In the genomic region with DNA sequence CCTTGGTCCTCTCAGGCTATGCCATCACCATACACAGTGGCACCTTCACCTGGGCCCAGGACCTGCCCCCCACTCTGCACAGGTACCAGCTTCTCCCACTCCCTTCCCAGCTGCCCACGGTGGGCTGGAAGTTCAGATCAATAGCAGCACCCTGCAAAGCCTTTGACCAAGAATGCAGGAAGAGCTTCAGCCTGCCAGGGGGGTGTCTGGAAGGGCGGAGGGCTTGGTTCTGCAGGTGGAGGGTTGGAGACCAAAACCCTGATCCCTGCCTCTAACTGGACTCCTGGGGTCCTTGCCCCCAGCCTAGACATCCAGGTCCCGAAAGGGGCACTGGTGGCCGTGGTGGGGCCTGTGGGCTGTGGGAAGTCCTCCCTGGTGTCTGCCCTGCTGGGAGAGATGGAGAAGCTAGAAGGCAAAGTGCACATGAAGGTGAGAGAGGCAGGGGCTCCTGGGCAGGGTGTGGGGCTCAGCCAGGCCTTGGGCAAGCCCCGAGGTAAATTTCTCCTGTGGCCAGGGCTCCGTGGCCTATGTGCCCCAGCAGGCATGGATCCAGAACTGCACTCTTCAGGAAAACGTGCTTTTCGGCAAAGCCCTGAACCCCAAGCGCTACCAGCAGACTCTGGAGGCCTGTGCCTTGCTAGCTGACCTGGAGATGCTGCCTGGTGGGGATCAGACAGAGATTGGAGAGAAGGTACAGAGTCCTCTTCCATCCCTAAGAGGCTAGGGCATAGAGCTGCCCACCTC, we compare ENCODE assay signal across 34 cellular contexts. TPM values are rescaled to one million over a fixed set of nuclear protein-coding genes. Genes with fewer than 3 reads are reported as not detected.
DNase-seq lines count a peak whose midpoint lies in the region; ATAC-seq, FAIRE-seq and TF ChIP-seq lines count a peak whose summit lies in the region.
"Had no signal": no experiment of that assay in that cellular context is flagged by ENCODE, and none has a peak within 500 bp of the region (broad histone marks: within the 10 kb centered on the region; RNA-seq: fewer than 3 reads in every experiment).

No MANE protein-coding gene starts in this region.

- no peaks in the 10 kb centered on the region for H3K9me3 Mint-ChIP-seq in glutamatergic neuron (ENCODE audit: unreplicated experiment)
- H3K9me3 Mint-ChIP-seq: activated naive CD4-positive, alpha-beta T cell treated with anti-CD3 and anti-CD28 coated beads, Interleukin-2, amount 50 U/mL, for 72 hours; dendritic cell treated with granulocyte-macrophage colony-stimulating factor and Interleukin-4, amounts not matched to agents 40 ng/mL and 50 ng/mL, for 4 days; endodermal cell; mesothelial cell of epicardium; type B pancreatic cell had no signal

- H3K4me3 ChIP-seq in A549 (no peak overlapping the region), H7 (ENCODE audit: insufficient read depth, low read depth, low read length) (no peak overlapping the region), mesodermal cell (ENCODE audit: extremely low read depth, insufficient read depth, low read length, poor library complexity, severe bottlenecking) (peak overlapping the region; percentile 2)
- H3K4me3 ChIP-seq: BLaER1 treated with 17β-estradiol and CSF1 and Interleukin-3, amounts not matched to agents 10 nM and 100 nM; esophagus muscularis mucosa; hepatocyte; Peyer's patch; SJCRH30; spleen had no signal

- DNase-seq in A549 (ENCODE audit: low read depth in 1 of 2, low spot score in 1 of 2) = no peak
- peak; percentile 33 for DNase-seq in H7
- DNase-seq in T-helper 17 cell = no peak
- no peak for DNase-seq in head of caudate nucleus
- DNase-seq in glutamatergic neuron = no peak
- DNase-seq: activated CD4-positive, alpha-beta T cell treated with anti-CD3 and anti-CD28 coated beads, Interleukin-2, amount 50 U/mL, for 4 hours; activated CD4-positive, CD25-positive, alpha-beta regulatory T cell; activated CD8-positive, alpha-beta memory T cell treated with anti-CD3 and anti-CD28 coated beads, Interleukin-2, amount 50 U/mL, for 4 hours; central memory CD4-positive, alpha-beta T cell; COR-L47; DMS79 treated with DMSO at 0.1 percent for 48 hours; foreskin melanocyte; GF-D8; naive thymus-derived CD4-positive, alpha-beta T cell; NCI-H1105; NCI-H1930; NCI-H526 treated with DMSO at 0.1 percent for 48 hours; Peyer's patch; SJCRH30; spleen; stimulated activated CD4-positive, alpha-beta T cell treated with anti-CD3 and anti-CD28 coated beads, Interleukin-2, amount 100 ng/mL, for 48 hours; T-helper 1 cell had no signal

- H3K4me3 Mint-ChIP-seq in T-helper 17 cell = no peak overlapping the region
- H3K4me3 Mint-ChIP-seq in glutamatergic neuron (ENCODE audit: unreplicated experiment) = no peak overlapping the region
- H3K4me3 Mint-ChIP-seq: dendritic cell treated with granulocyte-macrophage colony-stimulating factor and Interleukin-4, amounts not matched to agents 40 ng/mL and 50 ng/mL, for 4 days; endodermal cell; mesothelial cell of epicardium; naive thymus-derived CD4-positive, alpha-beta T cell; type B pancreatic cell had no signal

- H3K27ac ChIP-seq in A549 (peak overlapping the region; percentile 98), mesodermal cell (ENCODE audit: low read depth, low read length, severe bottlenecking) (no peak overlapping the region)
- H3K27ac ChIP-seq: esophagus muscularis mucosa, hepatocyte, SJCRH30 had no signal

- peak overlapping the region; percentile 65 for H3K4me2 ChIP-seq in A549
- H3K4me2 ChIP-seq: hepatocyte had no signal

- POLR2A ChIA-PET in A549 (lab: Yijun Ruan, JAX) = interaction anchor here (1.1 to 3.7 kb wide), 6 partner anchors 8 to 50 kb away, joined by 5 to 32 read pairs (median 6); partner anchors contain the start of gene LUC7L3

- TF ChIP-seq CTCF in A549 (IDR thresholded peaks at IDR 0.05) (no peak), glutamatergic neuron (IDR thresholded peaks at IDR 0.05; ENCODE audit: partially characterized antibody, unreplicated experiment) (no peak)

- TF ChIP-seq RAD21 in A549 (conservative IDR thresholded peaks at IDR 0.05 in 1 of 2, IDR thresholded peaks at IDR 0.05 in 1 of 2) = no peak

- H3K36me3 ChIP-seq in H7 (replicated peaks; ENCODE audit: control insufficient read depth, insufficient read depth, low read length) = no peaks in the 10 kb centered on the region
- no peaks in the 10 kb centered on the region for H3K36me3 ChIP-seq in mesodermal cell (ENCODE audit: control insufficient read depth, insufficient read depth, low read length)
- H3K36me3 ChIP-seq: BLaER1 treated with 17β-estradiol and CSF1 and Interleukin-3, amounts not matched to agents 10 nM and 100 nM; esophagus muscularis mucosa; SJCRH30; spleen had no signal

- WGBS in A549 (ENCODE audit: missing lambda C conversion rate) = 81% methylated on average over 9 of the region's 9 CpGs
- WGBS in mesodermal cell (ENCODE audit: insufficient coverage in 2 of 2), 2 experiments = 82 to 95% methylated on average over 8 to 9 of the region's 9 CpGs

- CTCF ChIA-PET in A549 (lab: Yijun Ruan, JAX) = interaction anchor here (0.6 to 52.6 kb wide), 9 partner anchors 8 to 130 kb away, joined by 3 to 2097 read pairs (median 9); partner anchors contain the start of gene ABCC3

- peaks cover 14% of the 10 kb centered on the region for H3K4me1 Mint-ChIP-seq in T-helper 17 cell
- no peaks in the 10 kb centered on the region for H3K4me1 Mint-ChIP-seq in glutamatergic neuron (ENCODE audit: low read depth, unreplicated experiment)

- H3K27me3 Mint-ChIP-seq in T-helper 17 cell = no peaks in the 10 kb centered on the region
- peaks cover 6% of the 10 kb centered on the region for H3K27me3 Mint-ChIP-seq in glutamatergic neuron (ENCODE audit: unreplicated experiment)
- H3K27me3 Mint-ChIP-seq: naive thymus-derived CD4-positive, alpha-beta T cell; type B pancreatic cell had no signal

- H3K27ac Mint-ChIP-seq in T-helper 17 cell (peak overlapping the region; percentile 67), glutamatergic neuron (ENCODE audit: unreplicated experiment) (no peak overlapping the region)
- H3K27ac Mint-ChIP-seq: dendritic cell treated with granulocyte-macrophage colony-stimulating factor and Interleukin-4, amounts not matched to agents 40 ng/mL and 50 ng/mL, for 4 days; endodermal cell; mesothelial cell of epicardium; type B pancreatic cell had no signal

- TF ChIP-seq POLR2A in A549 (IDR thresholded peaks at IDR 0.05; ENCODE audit: low read length) = no peak

- no peaks in the 10 kb centered on the region for H3K27me3 ChIP-seq in H7 (ENCODE audit: control insufficient read depth, insufficient read depth, low read length)
- H3K27me3 ChIP-seq: BLaER1 treated with 17β-estradiol and CSF1 and Interleukin-3, amounts not matched to agents 10 nM and 100 nM; esophagus muscularis mucosa; hepatocyte; Peyer's patch; SJCRH30; spleen had no signal

- no peaks in the 10 kb centered on the region for H3K36me3 Mint-ChIP-seq in T-helper 17 cell (ENCODE audit: low read depth)
- H3K36me3 Mint-ChIP-seq in glutamatergic neuron (ENCODE audit: unreplicated experiment) = no peaks in the 10 kb centered on the region
- H3K36me3 Mint-ChIP-seq: activated naive CD4-positive, alpha-beta T cell treated with anti-CD3 and anti-CD28 coated beads, Interleukin-2, amount 50 U/mL, for 72 hours; mesothelial cell of epicardium; naive thymus-derived CD4-positive, alpha-beta T cell; type B pancreatic cell had no signal

- H3K4me1 ChIP-seq in A549 (peaks cover 98% of the 10 kb centered on the region), mesodermal cell (ENCODE audit: control insufficient read depth, insufficient read depth, low read length, poor library complexity, severe bottlenecking) (peaks cover 16% of the 10 kb centered on the region)
- H3K4me1 ChIP-seq: esophagus muscularis mucosa, SJCRH30 had no signal

- peak; percentile 2 to 6; a peak in 4 of 6 replicates for ATAC-seq in A549
- no peak for ATAC-seq in T-helper 17 cell
- no peak for ATAC-seq in GM21717 (IDR thresholded peaks at IDR 0.05; ENCODE audit: unreplicated experiment)
- no peak for ATAC-seq in HG03025 (IDR thresholded peaks at IDR 0.05; ENCODE audit: low FRiP score, unreplicated experiment)
- ATAC-seq: activated naive CD4-positive, alpha-beta T cell treated with anti-CD3 and anti-CD28 coated beads, Interleukin-2, amount 50 U/mL, for 72 hours had no signal

- intact Hi-C loops in head of caudate nucleus (cut with DNase I) = no loop called here

- TF ChIP-seq EP300 in A549 (IDR thresholded peaks at IDR 0.05) = no peak

- no peak for FAIRE-seq in A549 (lab: Jason Lieb, UNC)
- FAIRE-seq: GM18507 had no signal

- H3K9me3 ChIP-seq in A549 = no peaks in the 10 kb centered on the region
- no peaks in the 10 kb centered on the region for H3K9me3 ChIP-seq in T-helper 17 cell (ENCODE audit: control insufficient read depth, low read length, poor library complexity, severe bottlenecking)
- no peaks in the 10 kb centered on the region for H3K9me3 ChIP-seq in mesodermal cell (ENCODE audit: control insufficient read depth, low read length)
- H3K9me3 ChIP-seq: BLaER1 treated with 17β-estradiol and CSF1 and Interleukin-3, amounts not matched to agents 10 nM and 100 nM; esophagus muscularis mucosa; Peyer's patch; SJCRH30; spleen had no signal

RNA-seq across cellular contexts. Expression of gene ABCC3, which starts 34.3 kb away (rescaled TPM):
- 342 and 442 TPM in 2 replicates for polyA plus RNA-seq in A549 (2011; rRNA removed)
- 157 and 189 TPM in 2 replicates for polyA plus RNA-seq in A549 (2012; cell fraction: cytosol; rRNA removed)
- 1,165 and 1,226 TPM in 2 replicates for polyA plus RNA-seq in A549 (2012; cell fraction: nucleus; rRNA removed)
- 225 to 288 TPM (median 248 TPM) in 3 replicates for polyA plus RNA-seq in A549 (2017; fragmentation: RNase III; extraction: RNeasy Plus Mini Kit Qiagen cat#74134 plus additional on column Dnase treatment)
- polyA minus RNA-seq in A549 (2011; rRNA and poly(A)+ RNA removed) = 586 and 639 TPM in 2 replicates
- total RNA-seq in H7 (2014; rRNA removed; shearing (Covaris generic)) = 0.33 and 0.48 TPM in 2 replicates
- 10 to 100 TPM in 1 of 2 donors, 1 to 10 TPM in 1; 3.3 to 58.0 TPM for total RNA-seq in T-helper 17 cell
- not detected for polyA plus RNA-seq in mesodermal cell (2013, experiment 1 of 2)
- polyA plus RNA-seq in mesodermal cell (2013, experiment 2 of 2) = 0.76 TPM
- not detected for total RNA-seq in glutamatergic neuron (ENCODE audit: unreplicated experiment)
- total RNA-seq: activated naive CD4-positive, alpha-beta T cell treated with anti-CD3 and anti-CD28 coated beads, Interleukin-2, amount 50 U/mL, for 72 hours had no signal
- polyA plus RNA-seq: naive thymus-derived CD4-positive, alpha-beta T cell had no signal

RNA-seq across cellular contexts. Expression of gene ANKRD40, which starts 38.7 kb away (rescaled TPM):
- polyA plus RNA-seq in A549 (2011; rRNA removed) = 68.5 and 84.3 TPM in 2 replicates
- 31.1 and 36.1 TPM in 2 replicates for polyA plus RNA-seq in A549 (2012; cell fraction: cytosol; rRNA removed)
- 20.0 and 27.7 TPM in 2 replicates for polyA plus RNA-seq in A549 (2012; cell fraction: nucleus; rRNA removed)
- 44.2 to 55.2 TPM (median 50.1 TPM) in 3 replicates for polyA plus RNA-seq in A549 (2017; fragmentation: RNase III; extraction: RNeasy Plus Mini Kit Qiagen cat#74134 plus additional on column Dnase treatment)
- polyA minus RNA-seq in A549 (2011; rRNA and poly(A)+ RNA removed) = 31.0 and 37.0 TPM in 2 replicates
- total RNA-seq in H7 (2014; rRNA removed; shearing (Covaris generic)) = 42.0 and 46.0 TPM in 2 replicates
- 10 to 100 TPM; 24.3 to 25.6 TPM for total RNA-seq in T-helper 17 cell
- 38.9 TPM for polyA plus RNA-seq in mesodermal cell (2013, experiment 1 of 2)
- 35.9 TPM for polyA plus RNA-seq in mesodermal cell (2013, experiment 2 of 2)
- 40.8 TPM for total RNA-seq in glutamatergic neuron (ENCODE audit: unreplicated experiment)

RNA-seq across cellular contexts. Expression of gene LUC7L3, which starts 50.4 kb away (rescaled TPM):
- polyA plus RNA-seq in A549 (2011; rRNA removed) = 117 and 209 TPM in 2 replicates
- 49.5 and 58.7 TPM in 2 replicates for polyA plus RNA-seq in A549 (2012; cell fraction: cytosol; rRNA removed)
- 125 and 135 TPM in 2 replicates for polyA plus RNA-seq in A549 (2012; cell fraction: nucleus; rRNA removed)
- polyA plus RNA-seq in A549 (2017; fragmentation: RNase III; extraction: RNeasy Plus Mini Kit Qiagen cat#74134 plus additional on column Dnase treatment) = 165 to 211 TPM (median 207 TPM) in 3 replicates
- 15.6 and 16.2 TPM in 2 replicates for polyA minus RNA-seq in A549 (2011; rRNA and poly(A)+ RNA removed)
- total RNA-seq in H7 (2014; rRNA removed; shearing (Covaris generic)) = 45.4 and 76.9 TPM in 2 replicates
- total RNA-seq in T-helper 17 cell = 100 to 1,000 TPM; 129 to 155 TPM
- polyA plus RNA-seq in mesodermal cell (2013, experiment 1 of 2) = 147 TPM
- 164 TPM for polyA plus RNA-seq in mesodermal cell (2013, experiment 2 of 2)
- 222 TPM for total RNA-seq in glutamatergic neuron (ENCODE audit: unreplicated experiment)

Comparison
In these comparisons a context has a peak if more than half of its experiments do, and no peak if none do; other contexts are left out.
1. ATAC-seq: peak in A549 (2 of 2); none in T-helper 17 cell (single experiment), GM21717 (single experiment) and HG03025 (single experiment).